In the genomic region with DNA sequence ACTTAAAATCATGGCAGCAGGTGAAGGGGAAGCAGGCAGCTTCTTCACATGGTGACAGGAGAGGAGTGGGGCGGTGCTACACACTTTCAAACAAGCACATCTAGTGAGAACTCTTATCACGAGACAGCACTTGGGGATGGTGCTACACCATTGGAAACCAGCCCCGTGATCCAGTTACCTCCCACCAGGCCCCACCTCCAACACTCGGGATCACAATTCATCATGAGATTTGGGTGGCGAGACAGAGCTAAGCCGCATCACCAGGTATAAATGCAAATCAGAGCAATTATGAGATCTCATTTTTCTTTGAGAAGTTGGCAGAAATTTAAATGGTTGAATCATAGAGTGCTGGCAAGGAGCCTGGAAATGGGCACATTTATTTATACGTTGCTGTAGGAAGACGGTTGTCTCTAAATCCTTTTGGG, we compare ENCODE assay signal across 26 cellular contexts. TPM values are rescaled to one million over a fixed set of nuclear protein-coding genes. Genes with fewer than 3 reads are reported as not detected.
DNase-seq lines count a peak whose midpoint lies in the region; ATAC-seq and TF ChIP-seq lines count a peak whose summit lies in the region.
"Had no signal": no experiment of that assay in that cellular context is flagged by ENCODE, and none has a peak within 500 bp of the region (broad histone marks: within the 10 kb centered on the region; RNA-seq: fewer than 3 reads in every experiment).

No MANE protein-coding gene starts in this region.

- no peaks in the 10 kb centered on the region for H3K4me1 ChIP-seq in Peyer's patch
- H3K4me1 ChIP-seq: neural progenitor cell had no signal

- H3K9me3 ChIP-seq in Peyer's patch = no peaks in the 10 kb centered on the region
- H3K9me3 ChIP-seq: tibial artery had no signal

- no peak for ATAC-seq in effector memory CD8-positive, alpha-beta T cell (replicated peaks)
- no peak for ATAC-seq in natural killer cell treated with Interleukin-12 subunit alpha and Interleukin-12 subunit beta and Interleukin-15 and Interleukin-18, amount 100 ng/mL, for 72 hours
- no peak for ATAC-seq in HG02981 (IDR thresholded peaks at IDR 0.05; ENCODE audit: unreplicated experiment)
- ATAC-seq: activated CD4-positive, alpha-beta T cell treated with anti-CD3 and anti-CD28 coated beads for 36 hours had no signal

- no peak overlapping the region for H3K27ac ChIP-seq in Peyer's patch
- H3K27ac ChIP-seq: GM23248, neural progenitor cell, tibial artery had no signal

- H3K27me3 ChIP-seq in Peyer's patch = no peaks in the 10 kb centered on the region
- H3K27me3 ChIP-seq: dorsolateral prefrontal cortex, neural progenitor cell, tibial artery had no signal

- H3K4me3 ChIP-seq in Peyer's patch = no peak overlapping the region
- H3K4me3 ChIP-seq: GM23248, neural progenitor cell, tibial artery had no signal

- H3K36me3 ChIP-seq in Peyer's patch = peaks cover 0 to 8% (median 0%) of the 10 kb centered on the region in 3 donors
- H3K36me3 ChIP-seq: neural progenitor cell had no signal

- H3K27me3 Mint-ChIP-seq in effector memory CD8-positive, alpha-beta T cell = no peaks in the 10 kb centered on the region
- H3K27me3 Mint-ChIP-seq in natural killer cell treated with Interleukin-12 subunit alpha and Interleukin-12 subunit beta and Interleukin-15 and Interleukin-18, amount 100 ng/mL, for 72 hours = no peaks in the 10 kb centered on the region
- H3K27me3 Mint-ChIP-seq: activated CD4-positive, alpha-beta T cell treated with anti-CD3 and anti-CD28 coated beads for 36 hours; activated naive CD8-positive, alpha-beta T cell treated with anti-CD3 and anti-CD28 coated beads, Interleukin-2, amount 10 ng/mL, durations not matched to agents 7 days and 5 days had no signal

- TF ChIP-seq CTCF in Peyer's patch (IDR thresholded peaks at IDR 0.05) = no peak

- peaks cover 53 to 58% of the 10 kb centered on the region in 2 donors for H3K4me1 Mint-ChIP-seq in effector memory CD8-positive, alpha-beta T cell (ENCODE audit: low read depth in 2 of 2)
- peaks cover 62 to 69% of the 10 kb centered on the region in 2 donors for H3K4me1 Mint-ChIP-seq in natural killer cell treated with Interleukin-12 subunit alpha and Interleukin-12 subunit beta and Interleukin-15 and Interleukin-18, amount 100 ng/mL, for 72 hours (ENCODE audit: low read depth in 2 of 2)
- H3K4me1 Mint-ChIP-seq: neural progenitor cell had no signal

- DNase-seq in EH (ENCODE audit: low read depth) (peak; percentile 16), NCI-H226 (peak; percentile 39), globus pallidus (ENCODE audit: low spot score) (no peak), Peyer's patch (no peak)
- DNase-seq in effector memory CD8-positive, alpha-beta T cell = no peak
- DNase-seq in natural killer cell treated with Interleukin-12 subunit alpha and Interleukin-12 subunit beta and Interleukin-15 and Interleukin-18, amount 100 ng/mL, for 72 hours (ENCODE audit: low spot score) = no peak
- no peak for DNase-seq in activated naive CD4-positive, alpha-beta T cell treated with anti-CD3 and anti-CD28 coated beads, Interleukin-2, amount 50 U/mL, for 16 hours
- DNase-seq: activated CD4-positive, alpha-beta T cell treated with anti-CD3 and anti-CD28 coated beads for 36 hours; activated CD8-positive, alpha-beta memory T cell treated with anti-CD3 and anti-CD28 coated beads for 24 hours; activated effector memory CD4-positive, alpha-beta T cell treated with Interleukin-2 at 50 U/mL for 16 hours; activated naive CD8-positive, alpha-beta T cell treated with anti-CD3 and anti-CD28 coated beads, Interleukin-2, amount 10 ng/mL, durations not matched to agents 7 days and 5 days; dorsolateral prefrontal cortex; EL; foreskin fibroblast; GM23248; HFFc6; left cardiac atrium; NCI-H1105 treated with DMSO at 0.1 percent for 48 hours; NCI-H2081; NCI-H2227 treated with DMSO at 0.1 percent for 48 hours; RPMI8226; tibial artery had no signal

- no peak for TF ChIP-seq POLR2A in Peyer's patch (IDR thresholded peaks at IDR 0.05)

- H3K27ac Mint-ChIP-seq in effector memory CD8-positive, alpha-beta T cell = peak overlapping the region; percentile 5 to 47
- peak overlapping the region; percentile 21 to 90 for H3K27ac Mint-ChIP-seq in natural killer cell treated with Interleukin-12 subunit alpha and Interleukin-12 subunit beta and Interleukin-15 and Interleukin-18, amount 100 ng/mL, for 72 hours
- H3K27ac Mint-ChIP-seq: activated CD4-positive, alpha-beta T cell treated with anti-CD3 and anti-CD28 coated beads for 36 hours; activated naive CD8-positive, alpha-beta T cell treated with anti-CD3 and anti-CD28 coated beads, Interleukin-2, amount 10 ng/mL, durations not matched to agents 7 days and 5 days; HFFc6; neural progenitor cell; T-helper 1 cell treated with Interleukin-12 subunit alpha and Interleukin-12 subunit beta and Interleukin-4 antibody, amounts not matched to agents 30 μg/mL and 1 μg/mL, for 36 hours had no signal

- H3K9me3 Mint-ChIP-seq in effector memory CD8-positive, alpha-beta T cell = no peaks in the 10 kb centered on the region
- peaks cover 6% of the 10 kb centered on the region for H3K9me3 Mint-ChIP-seq in natural killer cell treated with Interleukin-12 subunit alpha and Interleukin-12 subunit beta and Interleukin-15 and Interleukin-18, amount 100 ng/mL, for 72 hours
- H3K9me3 Mint-ChIP-seq: HFFc6; T-helper 1 cell treated with Interleukin-12 subunit alpha and Interleukin-12 subunit beta and Interleukin-4 antibody, amounts not matched to agents 30 μg/mL and 1 μg/mL, for 36 hours had no signal

- no peak overlapping the region for H3K4me3 Mint-ChIP-seq in effector memory CD8-positive, alpha-beta T cell
- H3K4me3 Mint-ChIP-seq in natural killer cell treated with Interleukin-12 subunit alpha and Interleukin-12 subunit beta and Interleukin-15 and Interleukin-18, amount 100 ng/mL, for 72 hours = no peak overlapping the region
- H3K4me3 Mint-ChIP-seq: activated CD4-positive, alpha-beta T cell treated with anti-CD3 and anti-CD28 coated beads for 36 hours; activated naive CD8-positive, alpha-beta T cell treated with anti-CD3 and anti-CD28 coated beads, Interleukin-2, amount 10 ng/mL, durations not matched to agents 7 days and 5 days; CD14-positive monocyte; HFFc6; neural progenitor cell; T-helper 1 cell treated with Interleukin-12 subunit alpha and Interleukin-12 subunit beta and Interleukin-4 antibody, amounts not matched to agents 30 μg/mL and 1 μg/mL, for 36 hours had no signal

- H3K36me3 Mint-ChIP-seq in effector memory CD8-positive, alpha-beta T cell (ENCODE audit: insufficient read depth) = peaks cover 40% of the 10 kb centered on the region
- H3K36me3 Mint-ChIP-seq in natural killer cell treated with Interleukin-12 subunit alpha and Interleukin-12 subunit beta and Interleukin-15 and Interleukin-18, amount 100 ng/mL, for 72 hours = peaks cover 43% of the 10 kb centered on the region

RNA-seq across cellular contexts. Expression of a gene that starts 31.4 kb away (rescaled TPM):
- total RNA-seq in natural killer cell treated with Interleukin-12 subunit alpha and Interleukin-12 subunit beta and Interleukin-15 and Interleukin-18, amount 100 ng/mL, for 72 hours = 100 to 1,000 TPM; 290 to 377 TPM
- total RNA-seq in Peyer's patch = 10 to 100 TPM; 48.7 to 86.5 (median 82.3) TPM

Comparison
In these comparisons a context has a peak if more than half of its experiments do, and no peak if none do; other contexts are left out.
1. DNase-seq: peak in EH (single experiment) and NCI-H226 (single experiment); none in effector memory CD8-positive, alpha-beta T cell (0 of 3), natural killer cell treated with Interleukin-12 subunit alpha and Interleukin-12 subunit beta and Interleukin-15 and Interleukin-18, amount 100 ng/mL, for 72 hours (single experiment), globus pallidus (single experiment), activated naive CD4-positive, alpha-beta T cell treated with anti-CD3 and anti-CD28 coated beads, Interleukin-2, amount 50 U/mL, for 16 hours (single experiment) and Peyer's patch (0 of 3).